In genomic region chr5:177473461-177473991, GRCh38 we compare ENCODE assay signal across 9 cellular contexts. TPM values are rescaled to one million over a fixed set of nuclear protein-coding genes. Genes with fewer than 3 reads are reported as not detected.
A peak's percentile ranks its signal among the peaks of the same experiment; 100 is the strongest.
DNase-seq lines count a peak whose midpoint lies in the region; ATAC-seq, FAIRE-seq and TF ChIP-seq lines count a peak whose summit lies in the region.
"Had no signal": no experiment of that assay in that cellular context is flagged by ENCODE, and none has a peak within 500 bp of the region (broad histone marks: within the 10 kb centered on the region; RNA-seq: fewer than 3 reads in every experiment).

TSS of gene DBN1 (minus strand) at chr5:177473634. CDS start at chr5:177473521, 113 bp downstream.

- TF ChIP-seq CTCF in endothelial cell of umbilical vein (IDR thresholded peaks at IDR 0.05; ENCODE audit: extremely low read depth in 1 of 2, insufficient read depth in 1 of 2, low read depth in 1 of 2, low read length in 2 of 2), result no peak
- TF ChIP-seq CTCF in upper lobe of right lung (IDR thresholded peaks at IDR 0.05), result no peak

- peak; percentile 33 for TF ChIP-seq POLR2A in endothelial cell of umbilical vein (IDR thresholded peaks at IDR 0.05; ENCODE audit: low read depth, low read length)

- BruUV-seq in endothelial cell of umbilical vein (replicated peaks; lab: Mats Ljungman, UMichigan), result no TSS peak

- DNase-seq in NCI-H146 (lab: John Stamatoyannopoulos, UW) (peak; percentile 60), NCI-H146 treated with DMSO at 0.1 percent for 48 hours (lab: John Stamatoyannopoulos, UW; ENCODE audit: unreplicated experiment) (no peak), SW480 (ENCODE audit: low spot score) (peak; percentile 63), endothelial cell of umbilical vein (ENCODE audit: low read depth, low spot score) (peak; percentile 30), midbrain (lab: John Stamatoyannopoulos, UW) (peak; percentile 51), upper lobe of right lung (peak; percentile 75), NOMO-1 treated with dmso at 0.1 percent for 144 hours (lab: John Stamatoyannopoulos, UW; ENCODE audit: unreplicated experiment) (no peak)

- peaks cover 44% of the 10 kb centered on the region for H3K79me2 ChIP-seq in endothelial cell of umbilical vein (ENCODE audit: control insufficient read depth, insufficient read depth, low read length)

- H3K27me3 ChIP-seq in endothelial cell of umbilical vein (ENCODE audit: control insufficient read depth in 2 of 2, insufficient read depth in 2 of 2, low read length in 2 of 2) (no peaks in the 10 kb centered on the region), upper lobe of right lung (no peaks in the 10 kb centered on the region)

- POLR2A ChIA-PET in endothelial cell of umbilical vein (lab: Charles Lee), result interaction anchor here (1.2 kb wide), 1 partner anchor 16 kb away, joined by 3 read pairs; no protein-coding TSS in a partner anchor

- peak within 1 kb of the TSS; percentile 77 for H3K4me2 ChIP-seq in endothelial cell of umbilical vein (ENCODE audit: insufficient read depth, low read length)

- H4K20me1 ChIP-seq in endothelial cell of umbilical vein (replicated peaks; ENCODE audit: control insufficient read depth, extremely low read depth, insufficient read depth, low read length), result no peaks in the 10 kb centered on the region

- H3K27ac ChIP-seq in endothelial cell of umbilical vein (ENCODE audit: insufficient read depth, low read depth, low read length) (peak within 1 kb of the TSS; percentile 42), upper lobe of right lung (peak within 1 kb of the TSS; percentile 68)

- peaks cover 0 to 4% of the 10 kb centered on the region in 2 experiments for H3K36me3 ChIP-seq in endothelial cell of umbilical vein (ENCODE audit: control insufficient read depth in 2 of 2, extremely low read depth in 1 of 2, insufficient read depth in 2 of 2, low read length in 2 of 2)
- no peaks in the 10 kb centered on the region for H3K36me3 ChIP-seq in upper lobe of right lung

- H3K4me3 ChIP-seq in endothelial cell of umbilical vein (replicated peaks in 1 of 3; ENCODE audit: insufficient read depth in 1 of 3, low read depth in 1 of 3, low read length in 3 of 3) (peak within 1 kb of the TSS; percentile 58 to 82 (median 72)), upper lobe of right lung (peak within 1 kb of the TSS; percentile 69)

- H3K9me3 ChIP-seq in endothelial cell of umbilical vein (replicated peaks; ENCODE audit: control insufficient read depth, insufficient read depth, low read length) (no peaks in the 10 kb centered on the region), upper lobe of right lung (no peaks in the 10 kb centered on the region)

- FAIRE-seq in endothelial cell of umbilical vein (lab: Jason Lieb, UNC), result peak; percentile 58
- FAIRE-seq: G401.6 had no signal

- ATAC-seq in HG03025 (IDR thresholded peaks at IDR 0.05; ENCODE audit: low FRiP score, unreplicated experiment), result peak; percentile 34
- ATAC-seq in upper lobe of right lung, result peak; percentile 73

- H3K9me1 ChIP-seq in endothelial cell of umbilical vein (replicated peaks; ENCODE audit: control insufficient read depth, extremely low read depth, insufficient read depth, low read length), result no peaks in the 10 kb centered on the region

- intact Hi-C loops in endothelial cell of umbilical vein (cut with micrococcal nuclease), result loop anchor here (10.0 kb wide), 1 partner anchor 1029 kb away; the partner anchor contains the start of gene FAF2
- intact Hi-C loops in upper lobe of right lung (cut with DNase I), result no loop called here

- CTCF ChIA-PET in endothelial cell of umbilical vein (lab: Charles Lee), result interaction anchor here (0.5 to 4.5 kb wide), 5 partner anchors 16 to 83 kb away, joined by 3 to 57 read pairs (median 9); no protein-coding TSS in a partner anchor

- dilution Hi-C loops in endothelial cell of umbilical vein (cut with MboI; ENCODE audit: extremely low pct_ligation_motif_present, low sequenced_read_pairs), result no loop called here

- H2AFZ ChIP-seq in endothelial cell of umbilical vein (ENCODE audit: low read depth, low read length), result no peak within 1 kb of the TSS

- H3K9ac ChIP-seq in endothelial cell of umbilical vein (replicated peaks; ENCODE audit: extremely low read depth, insufficient read depth, low read length), result peak within 1 kb of the TSS; percentile 77

- peaks cover 31% of the 10 kb centered on the region for H3K4me1 ChIP-seq in endothelial cell of umbilical vein (ENCODE audit: control insufficient read depth, extremely low read depth, insufficient read depth, low read length)
- H3K4me1 ChIP-seq in upper lobe of right lung, result peaks cover 18% of the 10 kb centered on the region

TF ChIP-seq in endothelial cell of umbilical vein, 7 proteins besides CTCF, POLR2A, EP300 and RAD21:
- TF ChIP-seq GATA2 (IDR thresholded peaks at IDR 0.05; ENCODE audit: insufficient read depth, insufficient read length, low read depth, low read length), result no peak
- TF ChIP-seq MYC (IDR thresholded peaks at IDR 0.05; ENCODE audit: low read depth, low read length), result no peak
- TF ChIP-seq MAX (IDR thresholded peaks at IDR 0.05; ENCODE audit: insufficient read depth, insufficient read length), result no peak
- no peak for TF ChIP-seq FOS (IDR thresholded peaks at IDR 0.05; ENCODE audit: borderline replicate concordance, insufficient read depth, low read length)
- TF ChIP-seq POLR2AphosphoS5 (IDR thresholded peaks at IDR 0.05; ENCODE audit: insufficient read depth, low read depth, low read length), result peak; percentile 54
- no peak for TF ChIP-seq EZH2 (IDR thresholded peaks at IDR 0.05; ENCODE audit: borderline replicate concordance, low read depth, low read length, severe bottlenecking)

RNA-seq across cellular contexts. Expression of gene DBN1, which starts in this region (rescaled TPM):
- total RNA-seq in endothelial cell of umbilical vein, result 310 and 336 TPM in 2 replicates
- 198 and 267 TPM in 2 replicates for polyA plus RNA-seq in endothelial cell of umbilical vein
- 95.2 and 108 TPM in 2 replicates for polyA plus RNA-seq in endothelial cell of umbilical vein (2011; cell fraction: cytosol; rRNA removed)
- polyA plus RNA-seq in endothelial cell of umbilical vein (2011; cell fraction: nucleus; rRNA removed), result 848 and 1,132 TPM in 2 replicates
- 185 and 211 TPM in 2 replicates for polyA plus RNA-seq in endothelial cell of umbilical vein (2012)
- polyA minus RNA-seq in endothelial cell of umbilical vein, result 158 and 165 TPM in 2 replicates
- polyA minus RNA-seq in endothelial cell of umbilical vein (2011; cell fraction: cytosol; rRNA and poly(A)+ RNA removed), result 9.4 TPM
- 135 and 363 TPM in 2 replicates for polyA minus RNA-seq in endothelial cell of umbilical vein (2011; cell fraction: nucleus; rRNA and poly(A)+ RNA removed)
- total RNA-seq in upper lobe of right lung, result 34.6 TPM

Comparison
In these comparisons a context has a peak if more than half of its experiments do, and no peak if none do; other contexts are left out.
1. DNase-seq: peak in NCI-H146 (single experiment), SW480 (single experiment), endothelial cell of umbilical vein (single experiment), midbrain (single experiment) and upper lobe of right lung (single experiment); none in NCI-H146 treated with DMSO at 0.1 percent for 48 hours (single experiment) and NOMO-1 treated with dmso at 0.1 percent for 144 hours (single experiment).